ENCODE assay signal across 8 cellular contexts in genomic region chr1:54996359-54996868, GRCh38. TPM values are rescaled to one million over a fixed set of nuclear protein-coding genes. Genes with fewer than 3 reads are reported as not detected.
A peak's percentile ranks its signal among the peaks of the same experiment; 100 is the strongest.
DNase-seq lines count a peak whose midpoint lies in the region; ATAC-seq and TF ChIP-seq lines count a peak whose summit lies in the region.

No MANE protein-coding gene starts in this region.

- H3K4me3 ChIP-seq in HL-60 (replicated peaks; ENCODE audit: insufficient read depth, low read length) (no peak overlapping the region), Peyer's patch (peak overlapping the region in 1 of 4 donors; percentile 26), fibroblast of mammary gland (ENCODE audit: control insufficient read depth, low read depth, low read length) (no peak overlapping the region)

- peaks cover 47% of the 10 kb centered on the region for H3K27me3 Mint-ChIP-seq in activated T-cell treated with anti-CD3 and anti-CD28 coated beads, Interleukin-2, amount 50 U/mL, for 4 hours (ENCODE audit: low read depth)
- peaks cover 57% of the 10 kb centered on the region for H3K27me3 Mint-ChIP-seq in neural crest cell (ENCODE audit: low read depth)

- peaks cover 0 to 10% (median 1%) of the 10 kb centered on the region in 4 donors for H3K4me1 ChIP-seq in Peyer's patch

- H3K36me3 Mint-ChIP-seq in activated T-cell treated with anti-CD3 and anti-CD28 coated beads, Interleukin-2, amount 50 U/mL, for 4 hours (ENCODE audit: insufficient read depth), result no peaks in the 10 kb centered on the region
- H3K36me3 Mint-ChIP-seq in neural crest cell (ENCODE audit: low read depth), result no peaks in the 10 kb centered on the region

- TF ChIP-seq CTCF in 22Rv1 (IDR thresholded peaks at IDR 0.05) (peak; percentile 91), HL-60 (IDR thresholded peaks at IDR 0.05; ENCODE audit: insufficient read depth, low read length) (peak; percentile 45), Peyer's patch (IDR thresholded peaks at IDR 0.05) (peak in 5 of 6 experiments; percentile 42 to 88 (median 78)), fibroblast of mammary gland (conservative IDR thresholded peaks at IDR 0.05; ENCODE audit: control insufficient read depth, insufficient read depth, low read depth, low read length) (peak; percentile 66), neural crest cell (conservative IDR thresholded peaks at IDR 0.05) (peak; percentile 83)

- ATAC-seq in GM18867 (IDR thresholded peaks at IDR 0.05; ENCODE audit: unreplicated experiment), result peak; percentile 81
- peak; percentile 83 to 88 for ATAC-seq in activated T-cell treated with anti-CD3 and anti-CD28 coated beads, Interleukin-2, amount 50 U/mL, for 4 hours

- peak overlapping the region; percentile 64 for H3K4me3 Mint-ChIP-seq in activated T-cell treated with anti-CD3 and anti-CD28 coated beads, Interleukin-2, amount 50 U/mL, for 4 hours
- no peak overlapping the region for H3K4me3 Mint-ChIP-seq in neural crest cell

- no peaks in the 10 kb centered on the region for H3K36me3 ChIP-seq in Peyer's patch

- DNase-seq in HL-60 (ENCODE audit: low read depth in 1 of 2, low spot score in 1 of 2), result peak; percentile 54 to 71
- DNase-seq in Peyer's patch, result peak; percentile 31 to 88 (median 88)
- DNase-seq in activated T-cell treated with anti-CD3 and anti-CD28 coated beads, Interleukin-2, amount 50 U/mL, for 4 hours, result peak; percentile 72
- DNase-seq in fibroblast of mammary gland (ENCODE audit: low read depth), result peak; percentile 62
- peak; percentile 71 for DNase-seq in neural crest cell (ENCODE audit: low read depth, low spot score)
- peak in 38 of 49 donors; percentile 5 to 78 (median 40) for DNase-seq in substantia nigra (lab: John Stamatoyannopoulos, UW)

- no peak for TF ChIP-seq POLR2A in Peyer's patch (IDR thresholded peaks at IDR 0.05)

- H3K27ac ChIP-seq in 22Rv1, result no peak overlapping the region
- no peak overlapping the region for H3K27ac ChIP-seq in HL-60 (replicated peaks)
- H3K27ac ChIP-seq in Peyer's patch, result no peak overlapping the region
- no peak overlapping the region for H3K27ac ChIP-seq in substantia nigra (ENCODE audit: low read depth, low read length, poor library complexity, severe bottlenecking)

- no peaks in the 10 kb centered on the region for H3K9me3 ChIP-seq in Peyer's patch

- H3K9me3 Mint-ChIP-seq in activated T-cell treated with anti-CD3 and anti-CD28 coated beads, Interleukin-2, amount 50 U/mL, for 4 hours, result no peaks in the 10 kb centered on the region
- H3K9me3 Mint-ChIP-seq in neural crest cell, result no peaks in the 10 kb centered on the region

- no peak overlapping the region for H3K27ac Mint-ChIP-seq in neural crest cell (ENCODE audit: unreplicated experiment)

- H3K4me1 Mint-ChIP-seq in activated T-cell treated with anti-CD3 and anti-CD28 coated beads, Interleukin-2, amount 50 U/mL, for 4 hours (ENCODE audit: low read depth), result peaks cover 24% of the 10 kb centered on the region
- H3K4me1 Mint-ChIP-seq in neural crest cell, result peaks cover 19% of the 10 kb centered on the region

- H3K27me3 ChIP-seq in HL-60 (ENCODE audit: insufficient read depth, poor library complexity, severe bottlenecking) (peaks cover 27% of the 10 kb centered on the region), Peyer's patch (peaks cover 0 to 9% of the 10 kb centered on the region in 2 donors)

RNA-seq across cellular contexts. Expression of gene BSND, which starts 2.3 kb away (rescaled TPM):
- total RNA-seq in Peyer's patch (not detected), neural crest cell (not detected in 2 replicates)
- total RNA-seq in activated T-cell treated with anti-CD3 and anti-CD28 coated beads, Interleukin-2, amount 50 U/mL, for 4 hours, result not detected

RNA-seq across cellular contexts. Expression of gene TMEM61, which starts 16.0 kb away (rescaled TPM):
- total RNA-seq in Peyer's patch, result 10 to 100 TPM in 2 of 4 donors, 1 to 10 TPM in 2; 6.6 to 13.9 (median 9.3) TPM
- total RNA-seq in activated T-cell treated with anti-CD3 and anti-CD28 coated beads, Interleukin-2, amount 50 U/mL, for 4 hours, result under 1 TPM in 1 of 3 donors, not detected in 2; 0.24 TPM
- total RNA-seq in neural crest cell, result not detected in 2 replicates

RNA-seq across cellular contexts. Expression of gene PCSK9, which starts 42.9 kb away (rescaled TPM):
- 10 to 100 TPM in 2 of 4 donors, 1 to 10 TPM in 2; 3.5 to 18.4 (median 8.5) TPM for total RNA-seq in Peyer's patch
- under 1 TPM; 0.05 to 0.10 (median 0.08) TPM for total RNA-seq in activated T-cell treated with anti-CD3 and anti-CD28 coated beads, Interleukin-2, amount 50 U/mL, for 4 hours
- total RNA-seq in neural crest cell, result 23.7 and 24.1 TPM in 2 replicates

Comparison
In these comparisons a context has a peak if more than half of its experiments do, and no peak if none do; other contexts are left out.
1. RNA of gene PCSK9, which starts 42.9 kb away (total RNA-seq): 23.7 to 24.1 TPM in neural crest cell and 3.5 to 18.4 TPM in Peyer's patch; 0.05 to 0.10 TPM in activated T-cell treated with anti-CD3 and anti-CD28 coated beads, Interleukin-2, amount 50 U/mL, for 4 hours; every median in the first group is over 4 times any median in the second.
2. Peak in every context shown above with its lines, with median percentiles within 50 percentile points of each other: CTCF ChIP-seq and DNase-seq.